ENCODE assay signal across 25 cellular contexts in genomic region chr12:95492462-95492861, GRCh38. TPM values are rescaled to one million over a fixed set of nuclear protein-coding genes. Genes with fewer than 3 reads are reported as not detected.
"Had no signal": no experiment of that assay in that cellular context is flagged by ENCODE, and none has a peak within 500 bp of the region (broad histone marks: within the 10 kb centered on the region; RNA-seq: fewer than 3 reads in every experiment).

No MANE protein-coding gene starts in this region.

- ATAC-seq: K562 had no signal

- H3K4me3 Mint-ChIP-seq: IgD-negative memory B cell had no signal

- H3K4me3 ChIP-seq: K562, SJSA1, SK-N-MC had no signal

- H3K4me1 ChIP-seq: SJSA1 had no signal

- H3K9me3 Mint-ChIP-seq: IgD-negative memory B cell had no signal

- DNase-seq: MV-4-11, NCI-H1048, NCI-H1105, NCI-H1417, NCI-H1436 treated with DMSO at 0.1 percent for 48 hours, NCI-H1694, NCI-H187 treated with DMSO at 0.1 percent for 48 hours, NCI-H2029 treated with DMSO at 0.1 percent for 48 hours, NCI-H2171 treated with DMSO at 0.1 percent for 48 hours, NCI-H345, NCI-H446 treated with DMSO at 0.1 percent for 48 hours, NCI-H510A treated with DMSO at 0.1 percent for 48 hours, NCI-H526, Right ventricle myocardium superior, RPMI8226, SIG-M5 had no signal

- H3K27me3 Mint-ChIP-seq: IgD-negative memory B cell had no signal

- H3K9me3 ChIP-seq: SJSA1 had no signal

- FAIRE-seq: K562, RCC 7860 had no signal

- H3K27ac ChIP-seq: KMS-11, SJSA1, SK-N-MC had no signal

RNA-seq across cellular contexts. Expression of gene USP44, which starts 58.8 kb away (rescaled TPM):
- total RNA-seq: HT-29, LHCN-M2, MCF 10A had no signal
